8 cellular contexts compared by ENCODE assay signal in genomic region chr19:41951686-41952172, GRCh38. TPM values are rescaled to one million over a fixed set of nuclear protein-coding genes. Genes with fewer than 3 reads are reported as not detected.
DNase-seq lines count a peak whose midpoint lies in the region; ATAC-seq, FAIRE-seq and TF ChIP-seq lines count a peak whose summit lies in the region.

No MANE protein-coding gene starts in this region.

- H3K79me2 ChIP-seq in mammary epithelial cell (ENCODE audit: insufficient read depth, low read length) (no peaks in the 10 kb centered on the region), keratinocyte (ENCODE audit: control insufficient read depth, insufficient read depth, low read length) (no peaks in the 10 kb centered on the region)

- no peak overlapping the region for H3K27ac ChIP-seq in WERI-Rb-1
- no peak overlapping the region for H3K27ac ChIP-seq in mammary epithelial cell (ENCODE audit: insufficient read depth, low read depth, low read length)
- no peak overlapping the region for H3K27ac ChIP-seq in keratinocyte (ENCODE audit: control insufficient read depth, insufficient read depth, low read length)

- H3K9me1 ChIP-seq in keratinocyte (ENCODE audit: control insufficient read depth, extremely low read depth, insufficient read depth, low read length) = no peaks in the 10 kb centered on the region

- H3K4me3 ChIP-seq in WERI-Rb-1 (ENCODE audit: low read depth, low read length) = no peak overlapping the region; the same call in 1 of the 2 replicates
- H3K4me3 ChIP-seq in mammary epithelial cell (replicated peaks in 1 of 3; ENCODE audit: insufficient read depth in 1 of 3, low read depth in 2 of 3, low read length in 3 of 3) = no peak overlapping the region
- H3K4me3 ChIP-seq in keratinocyte (ENCODE audit: control insufficient read depth in 2 of 3, extremely low read depth in 1 of 3, insufficient read depth in 2 of 3, low read depth in 1 of 3, low read length in 3 of 3) = no peak overlapping the region

- peak; percentile 94 for TF ChIP-seq CTCF in WERI-Rb-1 (IDR thresholded peaks at IDR 0.05; ENCODE audit: low read depth, low read length)
- TF ChIP-seq CTCF in mammary epithelial cell (conservative IDR thresholded peaks at IDR 0.05 in 1 of 2, IDR thresholded peaks at IDR 0.05 in 1 of 2; ENCODE audit: extremely low read depth in 1 of 2, insufficient read depth in 1 of 2, low read depth in 1 of 2, low read length in 2 of 2) = peak; percentile 97 to 99
- peak; percentile 94 to 99 (median 98) for TF ChIP-seq CTCF in keratinocyte (optimal IDR thresholded peaks at IDR 0.05 in 1 of 3, IDR thresholded peaks at IDR 0.05 in 1 of 3, conservative IDR thresholded peaks at IDR 0.05 in 1 of 3; ENCODE audit: extremely low read depth in 1 of 3, insufficient read depth in 2 of 3, low read length in 3 of 3)

- ATAC-seq in GM21619 (IDR thresholded peaks at IDR 0.05; ENCODE audit: unreplicated experiment) = no peak

- 42% methylated on average over 2 of the region's 12 CpGs for whole genome bisulfite sequencing in mammary epithelial cell (ENCODE audit: low coverage, missing lambda C conversion rate)

- H3K9ac ChIP-seq in mammary epithelial cell (ENCODE audit: insufficient read depth, low read length) (no peak overlapping the region), keratinocyte (ENCODE audit: control insufficient read depth, extremely low read depth, insufficient read depth, low read length) (no peak overlapping the region)

- H3K36me3 ChIP-seq in WERI-Rb-1 (no peaks in the 10 kb centered on the region), mammary epithelial cell (ENCODE audit: insufficient read depth, low read length) (peaks cover 2% of the 10 kb centered on the region), keratinocyte (ENCODE audit: control insufficient read depth in 2 of 2, extremely low read depth in 1 of 2, insufficient read depth in 2 of 2, low read length in 2 of 2) (peaks cover 0 to 6% of the 10 kb centered on the region in 2 experiments)

- H3K9me3 ChIP-seq in WERI-Rb-1 (ENCODE audit: severe bottlenecking) (no peaks in the 10 kb centered on the region), mammary epithelial cell (replicated peaks; ENCODE audit: insufficient read depth, low read length) (no peaks in the 10 kb centered on the region), keratinocyte (ENCODE audit: control insufficient read depth, low read depth, low read length) (no peaks in the 10 kb centered on the region)

- CTCF ChIA-PET in mammary epithelial cell (lab: Charles Lee; ENCODE audit: low non-redundant PET) = no interaction called here

- in situ Hi-C loops in mammary epithelial cell (cut with MboI; ENCODE audit: low sequenced_read_pairs in 2 of 2) = loop anchor here (5.0 kb wide), 2 partner anchors 69 to 74 kb away; partner anchors contain the start of genes ARHGEF1 (in 1 of the 2) and CD79A (in 1 of the 2)

- H3K4me2 ChIP-seq in mammary epithelial cell (ENCODE audit: insufficient read depth, low read depth, low read length) (peak overlapping the region; percentile 29), keratinocyte (ENCODE audit: control insufficient read depth, extremely low read depth, insufficient read depth, low read depth, low read length) (peak overlapping the region; percentile 70)

- H4K20me1 ChIP-seq in mammary epithelial cell (ENCODE audit: insufficient read depth, low read length) (no peaks in the 10 kb centered on the region), keratinocyte (ENCODE audit: control insufficient read depth, extremely low read depth, insufficient read depth, low read length) (no peaks in the 10 kb centered on the region)

- intact Hi-C loops in mammary epithelial cell (cut with micrococcal nuclease) = loop anchor here (1.0 to 2.0 kb wide), 5 partner anchors 15 to 158 kb away; no protein-coding TSS in a partner anchor

- H3K4me1 ChIP-seq in mammary epithelial cell (ENCODE audit: insufficient read depth, low read length) = no peaks in the 10 kb centered on the region
- no peaks in the 10 kb centered on the region for H3K4me1 ChIP-seq in keratinocyte (ENCODE audit: control insufficient read depth, extremely low read depth, insufficient read depth, low read length)

- BruUV-seq in mammary epithelial cell (replicated peaks; lab: Mats Ljungman, UMichigan) = no TSS peak

- dilution Hi-C loops in mammary epithelial cell (cut with HindIII; ENCODE audit: low sequenced_read_pairs) (loop anchor here (10.0 kb wide), 3 partner anchors 137 to 303 kb away; partner anchors contain the start of genes CEACAM6 and ERF), keratinocyte (cut with MboI; ENCODE audit: extremely low pct_ligation_motif_present, low sequenced_read_pairs) (no loop called here)

- peak; percentile 43 for FAIRE-seq in keratinocyte (lab: Jason Lieb, UNC)

- H2AFZ ChIP-seq in mammary epithelial cell (ENCODE audit: low read depth, low read length) (peak overlapping the region; percentile 69), keratinocyte (ENCODE audit: control insufficient read depth, low read length) (peak overlapping the region; percentile 76)

- H3K27me3 ChIP-seq in WERI-Rb-1 (ENCODE audit: insufficient read depth, low read depth, severe bottlenecking) = no peaks in the 10 kb centered on the region
- no peaks in the 10 kb centered on the region for H3K27me3 ChIP-seq in mammary epithelial cell (ENCODE audit: insufficient read depth, low read length)
- no peaks in the 10 kb centered on the region for H3K27me3 ChIP-seq in keratinocyte (ENCODE audit: control insufficient read depth, extremely low read depth, insufficient read depth, low read length)

- DNase-seq in NCI-H524 (lab: John Stamatoyannopoulos, UW) = peak; percentile 55 to 80
- no peak for DNase-seq in NCI-H524 treated with DMSO at 0.1 percent for 48 hours (lab: John Stamatoyannopoulos, UW)
- DNase-seq in NCI-H1694 (lab: John Stamatoyannopoulos, UW) = peak; percentile 88
- peak; percentile 89 for DNase-seq in WERI-Rb-1
- peak; percentile 48 for DNase-seq in mammary epithelial cell
- DNase-seq in keratinocyte (ENCODE audit: low read depth, low spot score) = peak; percentile 35
- DNase-seq in stimulated activated CD4-positive, alpha-beta T cell treated with anti-CD3 and anti-CD28 coated beads, Interleukin-1b, Interleukin-23, amount 100 ng/mL, for 4 hours (ENCODE audit: low read depth in 2 of 2) = peak; percentile 90 to 94

RNA-seq across cellular contexts. Expression of gene RABAC1, which starts 7.4 kb away (rescaled TPM):
- total RNA-seq in mammary epithelial cell = 100 to 1,000 TPM in 1 of 2 donors, 10 to 100 TPM in 1; 74.8 to 154 TPM
- polyA plus RNA-seq in mammary epithelial cell (154 TPM), keratinocyte (107 to 232 TPM (median 132 TPM) in 3 replicates)
- polyA minus RNA-seq in mammary epithelial cell (102 TPM), keratinocyte (61.4 to 131 TPM (median 107 TPM) in 3 replicates)
- polyA plus RNA-seq in keratinocyte (2011; ENCODE audit: low read depth) = 8.6 TPM
- polyA plus RNA-seq in keratinocyte (2011; cell fraction: cytosol; rRNA removed) = 114 and 253 TPM in 2 replicates
- 174 and 215 TPM in 2 replicates for polyA plus RNA-seq in keratinocyte (2011; cell fraction: nucleus; rRNA removed)
- 144 and 232 TPM in 2 replicates for polyA plus RNA-seq in keratinocyte (2012; ENCODE audit: low replicate concordance)
- polyA minus RNA-seq in keratinocyte (2011; cell fraction: cytosol; rRNA and poly(A)+ RNA removed) = 174 TPM
- polyA minus RNA-seq in keratinocyte (2011; cell fraction: nucleus; rRNA and poly(A)+ RNA removed) = 49.5 and 50.8 TPM in 2 replicates

RNA-seq across cellular contexts. Expression of gene ERFL, which starts 23.5 kb away (rescaled TPM):
- not detected for total RNA-seq in mammary epithelial cell
- polyA plus RNA-seq in mammary epithelial cell (0.03 TPM), keratinocyte (not detected in 3 replicates)
- polyA minus RNA-seq in mammary epithelial cell (not detected), keratinocyte (not detected in 3 replicates)
- polyA plus RNA-seq in keratinocyte (2011; ENCODE audit: low read depth) = not detected
- polyA plus RNA-seq in keratinocyte (2011; cell fraction: cytosol; rRNA removed) = not detected in 2 replicates
- polyA plus RNA-seq in keratinocyte (2011; cell fraction: nucleus; rRNA removed) = 0.15 TPM in 1 of 2 replicates, not detected in the other
- 0.31 TPM in 1 of 2 replicates, not detected in the other for polyA plus RNA-seq in keratinocyte (2012; ENCODE audit: low replicate concordance)
- polyA minus RNA-seq in keratinocyte (2011; cell fraction: cytosol; rRNA and poly(A)+ RNA removed) = not detected
- not detected in 2 replicates for polyA minus RNA-seq in keratinocyte (2011; cell fraction: nucleus; rRNA and poly(A)+ RNA removed)

RNA-seq across cellular contexts. Expression of gene ATP1A3, which starts 42.3 kb away (rescaled TPM):
- total RNA-seq in mammary epithelial cell = under 1 TPM in 1 of 2 donors, not detected in 1; 0.87 TPM
- polyA plus RNA-seq in mammary epithelial cell = 0.08 TPM
- polyA minus RNA-seq in mammary epithelial cell = not detected
- 0.05 to 0.09 TPM in 2 of 3 replicates, not detected in the other for polyA plus RNA-seq in keratinocyte
- polyA plus RNA-seq in keratinocyte (2011; ENCODE audit: low read depth) = not detected
- polyA plus RNA-seq in keratinocyte (2011; cell fraction: cytosol; rRNA removed) = 0.04 TPM in 1 of 2 replicates, not detected in the other
- polyA plus RNA-seq in keratinocyte (2011; cell fraction: nucleus; rRNA removed) = 0.19 and 0.23 TPM in 2 replicates
- 0.20 and 0.21 TPM in 2 replicates for polyA plus RNA-seq in keratinocyte (2012; ENCODE audit: low replicate concordance)
- 0.13 to 0.30 TPM in 2 of 3 replicates, not detected in the other for polyA minus RNA-seq in keratinocyte
- polyA minus RNA-seq in keratinocyte (2011; cell fraction: cytosol; rRNA and poly(A)+ RNA removed) = not detected
- polyA minus RNA-seq in keratinocyte (2011; cell fraction: nucleus; rRNA and poly(A)+ RNA removed) = 0.21 and 0.31 TPM in 2 replicates
